Comparison of ENCODE assay signal across 1 cellular context in the genomic region with DNA sequence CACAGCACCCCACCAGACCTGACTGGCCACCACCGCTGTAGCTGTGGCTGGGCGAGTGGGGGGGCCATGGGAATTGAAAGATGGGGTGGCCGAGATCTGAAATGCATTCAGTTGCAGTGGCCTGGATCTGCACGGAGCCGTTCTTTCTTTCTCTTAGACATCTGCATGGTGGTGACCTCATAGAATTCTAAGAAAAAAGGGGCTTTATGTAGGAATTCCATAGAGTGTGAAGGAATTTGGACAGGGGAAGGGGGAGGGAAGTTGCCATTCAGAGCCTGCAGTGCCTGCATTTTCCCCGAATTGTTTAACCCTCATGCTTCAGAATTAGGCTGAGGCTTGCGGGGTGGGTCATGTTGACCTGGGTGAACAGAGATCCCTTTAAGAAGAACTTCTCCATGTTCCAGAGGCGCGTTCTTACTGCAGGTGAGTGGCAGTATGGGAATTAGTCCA.
TF ChIP-seq lines count a peak whose summit lies in the region.

No MANE protein-coding gene starts in this region.

TF ChIP-seq in HepG2, 621 proteins besides CTCF, POLR2A, EP300 and RAD21:
- TF ChIP-seq ARID3A (IDR thresholded peaks at IDR 0.05; ENCODE audit: low read depth, low read length) = no peak
- TF ChIP-seq KAT2B (IDR thresholded peaks at IDR 0.05; ENCODE audit: borderline replicate concordance, low read depth, low read length) = no peak
- TF ChIP-seq, protein P1, sequence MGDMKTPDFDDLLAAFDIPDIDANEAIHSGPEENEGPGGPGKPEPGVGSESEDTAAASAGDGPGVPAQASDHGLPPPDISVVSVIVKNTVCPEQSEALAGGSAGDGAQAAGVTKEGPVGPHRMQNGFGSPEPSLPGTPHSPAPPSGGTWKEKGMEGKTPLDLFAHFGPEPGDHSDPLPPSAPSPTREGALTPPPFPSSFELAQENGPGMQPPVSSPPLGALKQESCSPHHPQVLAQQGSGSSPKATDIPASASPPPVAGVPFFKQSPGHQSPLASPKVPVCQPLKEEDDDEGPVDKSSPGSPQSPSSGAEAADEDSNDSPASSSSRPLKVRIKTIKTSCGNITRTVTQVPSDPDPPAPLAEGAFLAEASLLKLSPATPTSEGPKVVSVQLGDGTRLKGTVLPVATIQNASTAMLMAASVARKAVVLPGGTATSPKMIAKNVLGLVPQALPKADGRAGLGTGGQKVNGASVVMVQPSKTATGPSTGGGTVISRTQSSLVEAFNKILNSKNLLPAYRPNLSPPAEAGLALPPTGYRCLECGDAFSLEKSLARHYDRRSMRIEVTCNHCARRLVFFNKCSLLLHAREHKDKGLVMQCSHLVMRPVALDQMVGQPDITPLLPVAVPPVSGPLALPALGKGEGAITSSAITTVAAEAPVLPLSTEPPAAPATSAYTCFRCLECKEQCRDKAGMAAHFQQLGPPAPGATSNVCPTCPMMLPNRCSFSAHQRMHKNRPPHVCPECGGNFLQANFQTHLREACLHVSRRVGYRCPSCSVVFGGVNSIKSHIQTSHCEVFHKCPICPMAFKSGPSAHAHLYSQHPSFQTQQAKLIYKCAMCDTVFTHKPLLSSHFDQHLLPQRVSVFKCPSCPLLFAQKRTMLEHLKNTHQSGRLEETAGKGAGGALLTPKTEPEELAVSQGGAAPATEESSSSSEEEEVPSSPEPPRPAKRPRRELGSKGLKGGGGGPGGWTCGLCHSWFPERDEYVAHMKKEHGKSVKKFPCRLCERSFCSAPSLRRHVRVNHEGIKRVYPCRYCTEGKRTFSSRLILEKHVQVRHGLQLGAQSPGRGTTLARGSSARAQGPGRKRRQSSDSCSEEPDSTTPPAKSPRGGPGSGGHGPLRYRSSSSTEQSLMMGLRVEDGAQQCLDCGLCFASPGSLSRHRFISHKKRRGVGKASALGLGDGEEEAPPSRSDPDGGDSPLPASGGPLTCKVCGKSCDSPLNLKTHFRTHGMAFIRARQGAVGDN (CRISPR knock-in tag; IDR thresholded peaks at IDR 0.05) = 0 out of 2 replicates have a peak, but pooled peaks have one; percentile 17
- 0 out of 2 replicates have a peak, but pooled peaks have one; percentile 6 for TF ChIP-seq ZFX (CRISPR knock-in tag; IDR thresholded peaks at IDR 0.05; ENCODE audit: low read depth)
- TF ChIP-seq ZNF34 (CRISPR knock-in tag; IDR thresholded peaks at IDR 0.05; ENCODE audit: borderline replicate concordance) = no peak
- no peak for TF ChIP-seq YEATS2 (CRISPR knock-in tag; IDR thresholded peaks at IDR 0.05; ENCODE audit: borderline replicate concordance)
- TF ChIP-seq KLF13 (CRISPR knock-in tag; IDR thresholded peaks at IDR 0.05) = no peak
- no peak for TF ChIP-seq HOXA9 (CRISPR knock-in tag; IDR thresholded peaks at IDR 0.05; ENCODE audit: borderline replicate concordance)
- no peak for TF ChIP-seq PHF21A (CRISPR knock-in tag; IDR thresholded peaks at IDR 0.05)
- TF ChIP-seq BRF2 (CRISPR knock-in tag; IDR thresholded peaks at IDR 0.05) = no peak
- TF ChIP-seq ZNF776 (CRISPR knock-in tag; IDR thresholded peaks at IDR 0.05) = no peak
TF ChIP-seq in HepG2: peak in this region for 2.
